Comparison of ENCODE assay signal across 11 cellular contexts in genomic region chr20:44070139-44070900, GRCh38.
A peak's percentile ranks its signal among the peaks of the same experiment; 100 is the strongest.
DNase-seq lines count a peak whose midpoint lies in the region; ATAC-seq and TF ChIP-seq lines count a peak whose summit lies in the region.
"Had no signal": no experiment of that assay in that cellular context is flagged by ENCODE, and none has a peak within 500 bp of the region (broad histone marks: within the 10 kb centered on the region; RNA-seq: fewer than 3 reads in every experiment).

No MANE protein-coding gene starts in this region.

- peaks cover 64% of the 10 kb centered on the region for H3K4me1 ChIP-seq in CD8-positive, alpha-beta T cell (ENCODE audit: insufficient read depth, low read length)
- H3K4me1 ChIP-seq in OCI-LY1 (ENCODE audit: insufficient read depth, low read length, severe bottlenecking) (peaks cover 52% of the 10 kb centered on the region), neuronal stem cell (ENCODE audit: control insufficient read depth in 2 of 2, insufficient read depth in 1 of 2, low read depth in 1 of 2, low read length in 2 of 2) (peaks cover 0 to 3% of the 10 kb centered on the region in 2 donors)
- H3K4me1 ChIP-seq: neural progenitor cell had no signal

- no peak overlapping the region for H2BK5ac ChIP-seq in neuronal stem cell (ENCODE audit: low read length)

- H3K79me1 ChIP-seq in neuronal stem cell (ENCODE audit: low read depth, low read length): peaks cover 2% of the 10 kb centered on the region

- peak overlapping the region; percentile 57 for H3K14ac ChIP-seq in neuronal stem cell (ENCODE audit: low read length)

- no peak overlapping the region for H2BK120ac ChIP-seq in neuronal stem cell (ENCODE audit: low read depth, low read length)

- no peaks in the 10 kb centered on the region for H4K20me1 ChIP-seq in OCI-LY1 (ENCODE audit: insufficient read depth, low read length)

- peak overlapping the region; percentile 78 for H3K4me3 Mint-ChIP-seq in CD8-positive, alpha-beta T cell
- H3K4me3 Mint-ChIP-seq: neural progenitor cell had no signal

- H4K91ac ChIP-seq in neuronal stem cell (ENCODE audit: low read depth, low read length, poor library complexity): no peak overlapping the region

- H4K8ac ChIP-seq in neuronal stem cell (ENCODE audit: low read depth, low read length): no peak overlapping the region

- H2BK12ac ChIP-seq in neuronal stem cell (ENCODE audit: low read length): no peak overlapping the region

- intact Hi-C loops in CD8-positive, alpha-beta T cell (cut with DNase I, micrococcal nuclease): loop anchor here (1.0 to 10.0 kb wide), 5 partner anchors 14 to 613 kb away; partner anchors contain the start of genes MYBL2 (in 1 of the 2), OSER1 (in 1 of the 2) and SRSF6 (in 1 of the 2)
- intact Hi-C loops in left colon (cut with DNase I, micrococcal nuclease): loop anchor here in 1 of 2 donors (10.0 kb wide), 1 partner anchor 96 kb away; no protein-coding TSS in a partner anchor

- no peaks in the 10 kb centered on the region for H3K36me3 Mint-ChIP-seq in CD8-positive, alpha-beta T cell
- H3K36me3 Mint-ChIP-seq in activated naive CD4-positive, alpha-beta T cell treated with anti-CD3 and anti-CD28 coated beads, Interleukin-2, amount 50 U/mL, for 72 hours: no peaks in the 10 kb centered on the region
- H3K36me3 Mint-ChIP-seq: neural progenitor cell had no signal

- no CpG with 5 or more reads among the region's 17 CpGs for WGBS in neuronal stem cell (ENCODE audit: extremely low coverage in 2 of 2, insufficient read length in 2 of 2, insufficient replicate concordance in 1 of 2), 2 donors

- H3K9me3 Mint-ChIP-seq in CD8-positive, alpha-beta T cell: no peaks in the 10 kb centered on the region
- H3K9me3 Mint-ChIP-seq in activated naive CD4-positive, alpha-beta T cell treated with anti-CD3 and anti-CD28 coated beads, Interleukin-2, amount 50 U/mL, for 72 hours: no peaks in the 10 kb centered on the region
- H3K9me3 Mint-ChIP-seq: neural progenitor cell had no signal

- no peak overlapping the region for H3K4ac ChIP-seq in neuronal stem cell (ENCODE audit: low read length)

- H3K79me2 ChIP-seq in OCI-LY1 (ENCODE audit: insufficient read depth, low read length): no peaks in the 10 kb centered on the region

- peak; percentile 18 to 84 (median 54) for DNase-seq in CD8-positive, alpha-beta T cell
- peak in 1 of 2 donors; percentile 65 for DNase-seq in activated naive CD4-positive, alpha-beta T cell treated with anti-CD3 and anti-CD28 coated beads, Interleukin-2, amount 50 U/mL, for 72 hours (ENCODE audit: low spot score in 2 of 2)
- DNase-seq in neuronal stem cell (ENCODE audit: low spot score) (no peak), left colon (no peak), GM19240 (ENCODE audit: insufficient read length, low spot score) (no peak), COLO668 (lab: John Stamatoyannopoulos, UW; ENCODE audit: unreplicated experiment) (no peak)
- DNase-seq: NCI-H526 had no signal

- H3K23ac ChIP-seq in neuronal stem cell (ENCODE audit: low read depth, low read length, poor library complexity): peak overlapping the region; percentile 25

- no peaks in the 10 kb centered on the region for H3K9me2 ChIP-seq in OCI-LY1 (ENCODE audit: low read depth, low read length)

- peak; percentile 68 for ATAC-seq in CD8-positive, alpha-beta T cell
- ATAC-seq in activated naive CD4-positive, alpha-beta T cell treated with anti-CD3 and anti-CD28 coated beads, Interleukin-2, amount 50 U/mL, for 72 hours: peak; percentile 56
- ATAC-seq in left colon (no peak), HG03469 (IDR thresholded peaks at IDR 0.05; ENCODE audit: unreplicated experiment) (no peak)
- ATAC-seq: HCT116 had no signal

- H3K18ac ChIP-seq in neuronal stem cell (ENCODE audit: low read length): no peak overlapping the region

- H3K27ac ChIP-seq in CD8-positive, alpha-beta T cell (ENCODE audit: low read depth, low read length): peak overlapping the region; percentile 99
- peak overlapping the region; percentile 93 for H3K27ac ChIP-seq in OCI-LY1 (ENCODE audit: low read depth, low read length, poor library complexity, severe bottlenecking)
- no peak overlapping the region for H3K27ac ChIP-seq in neuronal stem cell (replicated peaks; ENCODE audit: low read length)
- H3K27ac ChIP-seq: neural progenitor cell had no signal

- no peaks in the 10 kb centered on the region for H3K27me3 ChIP-seq in CD8-positive, alpha-beta T cell (ENCODE audit: insufficient read depth, low read length)
- H3K27me3 ChIP-seq in OCI-LY1 (ENCODE audit: insufficient read depth, low read length) (no peaks in the 10 kb centered on the region), neuronal stem cell (ENCODE audit: control insufficient read depth in 3 of 3, insufficient read depth in 3 of 3, low read depth in 1 of 3, low read length in 3 of 3) (peaks cover 0 to 8% (median 2%) of the 10 kb centered on the region in 3 experiments)
- H3K27me3 ChIP-seq: neural progenitor cell had no signal

- CTCF ChIA-PET in CD8-positive, alpha-beta T cell (lab: Charles Lee): interaction anchor here (0.6 to 7.3 kb wide), 5 partner anchors 10 to 320 kb away, joined by 3 to 52 read pairs (median 4); no protein-coding TSS in a partner anchor

- peaks cover 4% of the 10 kb centered on the region; the same call in 1 of the 2 replicates for H3F3A ChIP-seq in OCI-LY1 (ENCODE audit: insufficient read depth, low read length)

- no peak overlapping the region for H2AFZ ChIP-seq in OCI-LY1 (ENCODE audit: low read length)
- no peak overlapping the region for H2AFZ ChIP-seq in neuronal stem cell (ENCODE audit: low read length)
- H2AFZ ChIP-seq: neural progenitor cell had no signal

- peak overlapping the region; percentile 54 for H3K4me3 ChIP-seq in CD8-positive, alpha-beta T cell (ENCODE audit: low read depth, low read length)
- H3K4me3 ChIP-seq in OCI-LY1 (ENCODE audit: low read depth, low read length, poor library complexity, severe bottlenecking): peak overlapping the region; percentile 29
- no peak overlapping the region for H3K4me3 ChIP-seq in neuronal stem cell (ENCODE audit: low read length in 2 of 2)
- H3K4me3 ChIP-seq: neural progenitor cell had no signal

- H3K9ac ChIP-seq in OCI-LY1 (ENCODE audit: low read length): peak overlapping the region; percentile 59
- no peak overlapping the region for H3K9ac ChIP-seq in neuronal stem cell (ENCODE audit: low read depth, low read length, poor library complexity)
- H3K9ac ChIP-seq: neural progenitor cell had no signal

- no peak overlapping the region for H2BK15ac ChIP-seq in neuronal stem cell (ENCODE audit: low read length)

- peaks cover 84% of the 10 kb centered on the region for H3K4me1 Mint-ChIP-seq in CD8-positive, alpha-beta T cell (ENCODE audit: low read depth)

- H3K27me3 Mint-ChIP-seq in CD8-positive, alpha-beta T cell (ENCODE audit: low read depth): no peaks in the 10 kb centered on the region

- no peak for TF ChIP-seq CTCF in CD8-positive, alpha-beta T cell (IDR thresholded peaks at IDR 0.05)
- no peak for TF ChIP-seq CTCF in OCI-LY1 (IDR thresholded peaks at IDR 0.05; ENCODE audit: low read length)

- peak overlapping the region; percentile 98 for H3K27ac Mint-ChIP-seq in CD8-positive, alpha-beta T cell
- H3K27ac Mint-ChIP-seq in activated naive CD4-positive, alpha-beta T cell treated with anti-CD3 and anti-CD28 coated beads, Interleukin-2, amount 50 U/mL, for 72 hours: peak overlapping the region; percentile 98 to 99
- H3K27ac Mint-ChIP-seq: neural progenitor cell had no signal

- H3K4me2 ChIP-seq in OCI-LY1 (ENCODE audit: low read length) (peak overlapping the region; percentile 55), neuronal stem cell (ENCODE audit: insufficient read depth, low read length, poor library complexity, severe bottlenecking) (no peak overlapping the region)
- H3K4me2 ChIP-seq: neural progenitor cell had no signal

- no peaks in the 10 kb centered on the region for H3K9me3 ChIP-seq in CD8-positive, alpha-beta T cell (ENCODE audit: low read length)
- H3K9me3 ChIP-seq in OCI-LY1 (ENCODE audit: low read length) (no peaks in the 10 kb centered on the region), neuronal stem cell (replicated peaks in 1 of 2; ENCODE audit: control insufficient read depth in 2 of 2, insufficient read depth in 1 of 2, low read depth in 1 of 2, low read length in 2 of 2) (no peaks in the 10 kb centered on the region)

- no peaks in the 10 kb centered on the region for H3K36me3 ChIP-seq in CD8-positive, alpha-beta T cell (ENCODE audit: insufficient read depth, low read length)
- H3K36me3 ChIP-seq in OCI-LY1 (ENCODE audit: insufficient read depth, low read length) (no peaks in the 10 kb centered on the region), neuronal stem cell (replicated peaks in 1 of 2; ENCODE audit: control insufficient read depth in 2 of 2, insufficient read depth in 2 of 2, low read length in 2 of 2) (no peaks in the 10 kb centered on the region)
- H3K36me3 ChIP-seq: neural progenitor cell had no signal

- POLR2A ChIA-PET in CD8-positive, alpha-beta T cell (lab: Charles Lee): interaction anchor here (0.6 to 3.9 kb wide), 5 partner anchors 11 to 326 kb away, joined by 3 to 25 read pairs (median 4); no protein-coding TSS in a partner anchor

- no peak overlapping the region for H2AK5ac ChIP-seq in neuronal stem cell (ENCODE audit: low read depth, low read length)

Comparison
In these comparisons a context has a peak if more than half of its experiments do, and no peak if none do; other contexts are left out.
1. ATAC-seq: peak in CD8-positive, alpha-beta T cell (single experiment) and activated naive CD4-positive, alpha-beta T cell treated with anti-CD3 and anti-CD28 coated beads, Interleukin-2, amount 50 U/mL, for 72 hours (2 of 2); none in left colon (single experiment) and HG03469 (single experiment).
2. DNase-seq: peak in CD8-positive, alpha-beta T cell (7 of 7); none in neuronal stem cell (single experiment), left colon (0 of 2), GM19240 (single experiment) and COLO668 (single experiment).
3. H3K4me3 ChIP-seq: peak in CD8-positive, alpha-beta T cell (single experiment) and OCI-LY1 (single experiment); none in neuronal stem cell (0 of 2).